Comparison of ENCODE assay signal across 11 cellular contexts in genomic region chr1:167669209-167670139, GRCh38. TPM values are rescaled to one million over a fixed set of nuclear protein-coding genes. Genes with fewer than 3 reads are reported as not detected.
DNase-seq lines count a peak whose midpoint lies in the region; ATAC-seq and TF ChIP-seq lines count a peak whose summit lies in the region.
"Had no signal": no experiment of that assay in that cellular context is flagged by ENCODE, and none has a peak within 500 bp of the region (broad histone marks: within the 10 kb centered on the region; RNA-seq: fewer than 3 reads in every experiment).

No MANE protein-coding gene starts in this region.

- TF ChIP-seq CTCF in psoas muscle (IDR thresholded peaks at IDR 0.05) (no peak), prostate gland (IDR thresholded peaks at IDR 0.05) (no peak)

- H3K9me3 ChIP-seq in psoas muscle (no peaks in the 10 kb centered on the region), prostate gland (no peaks in the 10 kb centered on the region)
- H3K9me3 ChIP-seq: A549 had no signal

- H3K27ac ChIP-seq in psoas muscle (peak overlapping the region; percentile 93), prostate gland (no peak overlapping the region)
- H3K27ac ChIP-seq: A549 had no signal

- H3K36me3 ChIP-seq in psoas muscle (ENCODE audit: insufficient read depth in 1 of 2, low read depth in 1 of 2) (peaks cover 0 to 6% of the 10 kb centered on the region in 2 donors), prostate gland (no peaks in the 10 kb centered on the region)

- peaks cover 65% of the 10 kb centered on the region for H3K4me1 ChIP-seq in psoas muscle
- H3K4me1 ChIP-seq in prostate gland (replicated peaks) = no peaks in the 10 kb centered on the region
- H3K4me1 ChIP-seq: A549 had no signal

- no peak for TF ChIP-seq POLR2A in prostate gland (IDR thresholded peaks at IDR 0.05)

- H3K4me3 ChIP-seq in psoas muscle (no peak overlapping the region), prostate gland (no peak overlapping the region)
- H3K4me3 ChIP-seq: A549, lung had no signal

- intact Hi-C loops in psoas muscle (cut with DNase I) = no loop called here
- intact Hi-C loops in prostate gland (cut with DNase I) = no loop called here

- peak; percentile 65 for ATAC-seq in HG02759 (IDR thresholded peaks at IDR 0.05; ENCODE audit: unreplicated experiment)
- ATAC-seq in psoas muscle = peak; percentile 90 to 93 (median 92)
- ATAC-seq: A549, HCT116 had no signal

- 23 to 27% (median 25%) methylated on average over 6 of the region's 6 CpGs for WGBS in psoas muscle, 3 donors
- 91% methylated on average over 6 of the region's 6 CpGs for WGBS in prostate gland

- H3K27me3 ChIP-seq in psoas muscle (ENCODE audit: insufficient read depth in 3 of 3, low read length in 2 of 3) = no peaks in the 10 kb centered on the region
- no peaks in the 10 kb centered on the region for H3K27me3 ChIP-seq in prostate gland (replicated peaks; ENCODE audit: insufficient read depth)

- DNase-seq in NCI-H1105 treated with DMSO at 0.1 percent for 48 hours (lab: John Stamatoyannopoulos, UW) (peak; percentile 18), NCI-H1105 (lab: John Stamatoyannopoulos, UW) (no peak), SKM-1 (lab: John Stamatoyannopoulos, UW; ENCODE audit: unreplicated experiment) (peak; percentile 42), psoas muscle (peak; percentile 46 to 79), Ammon's horn (ENCODE audit: low spot score) (no peak), NCI-H2196 (lab: John Stamatoyannopoulos, UW; ENCODE audit: unreplicated experiment) (no peak), prostate gland (ENCODE audit: low spot score) (no peak)

RNA-seq across cellular contexts. Expression of gene RCSD1, which starts 39.4 kb away (rescaled TPM):
- total RNA-seq in psoas muscle = 10 to 100 TPM in 3 of 4 donors, 1 to 10 TPM in 1; 9.9 to 34.2 (median 23.1) TPM
- polyA plus RNA-seq in psoas muscle = 10 to 100 TPM in 2 of 3 donors, 1 to 10 TPM in 1; 3.9 to 13.7 (median 10.4) TPM
- total RNA-seq in prostate gland = 10 to 100 TPM in 1 of 2 donors, 1 to 10 TPM in 1; 2.8 to 13.8 TPM
- polyA plus RNA-seq: A549 had no signal

RNA-seq across cellular contexts. Expression of gene MPZL1, which starts 52.3 kb away (rescaled TPM):
- total RNA-seq in psoas muscle (10 to 100 TPM; 14.1 to 22.4 (median 18.3) TPM), prostate gland (100 to 1,000 TPM in 1 of 2 donors, 10 to 100 TPM in 1; 52.5 to 135 TPM)
- polyA plus RNA-seq in psoas muscle = 10 to 100 TPM in 2 of 3 donors, 1 to 10 TPM in 1; 5.2 to 14.0 (median 12.6) TPM

Comparison
In these comparisons a context has a peak if more than half of its experiments do, and no peak if none do; other contexts are left out.
1. DNase-seq: peak in NCI-H1105 treated with DMSO at 0.1 percent for 48 hours (single experiment), SKM-1 (single experiment) and psoas muscle (2 of 2); none in NCI-H1105 (single experiment), Ammon's horn (single experiment), NCI-H2196 (single experiment) and prostate gland (single experiment).